8 cellular contexts compared by ENCODE assay signal in genomic region chr20:3798908-3799248, GRCh38. TPM values are rescaled to one million over a fixed set of nuclear protein-coding genes. Genes with fewer than 3 reads are reported as not detected.
DNase-seq lines count a peak whose midpoint lies in the region; ATAC-seq and TF ChIP-seq lines count a peak whose summit lies in the region.

No MANE protein-coding gene starts in this region.

- no peaks in the 10 kb centered on the region for H3K27me3 ChIP-seq in BLaER1
- no peaks in the 10 kb centered on the region for H3K27me3 ChIP-seq in IMR-90 (ENCODE audit: control insufficient read depth, insufficient read depth, low read length)

- TF ChIP-seq POLR2A in IMR-90 (IDR thresholded peaks at IDR 0.05; ENCODE audit: low read depth, low read length): no peak

- H4K8ac ChIP-seq in IMR-90 (ENCODE audit: low read depth in 2 of 2, low read length in 2 of 2): no peak overlapping the region

- H3K36me3 Mint-ChIP-seq in central memory CD8-positive, alpha-beta T cell (ENCODE audit: insufficient read depth): peaks cover 58% of the 10 kb centered on the region
- peaks cover 14% of the 10 kb centered on the region for H3K36me3 Mint-ChIP-seq in natural killer cell

- H3K23ac ChIP-seq in IMR-90 (ENCODE audit: low read depth, low read length): peak overlapping the region; percentile 49

- no peak overlapping the region for H2AFZ ChIP-seq in IMR-90 (replicated peaks; ENCODE audit: low read length, poor library complexity)

- H4K20me1 ChIP-seq in BLaER1: peaks cover 7% of the 10 kb centered on the region; the same call in 1 of the 2 replicates
- H4K20me1 ChIP-seq in IMR-90 (ENCODE audit: insufficient read depth, low read length): no peaks in the 10 kb centered on the region

- no CpG with 5 or more reads among the region's 3 CpGs for WGBS in IMR-90 (ENCODE audit: extremely low coverage in 2 of 2, insufficient read length in 1 of 2), 2 experiments

- H3K9ac ChIP-seq in BLaER1: no peak overlapping the region
- H3K9ac ChIP-seq in IMR-90 (ENCODE audit: low read depth, low read length): no peak overlapping the region

- TF ChIP-seq CTCF in IMR-90 (conservative IDR thresholded peaks at IDR 0.05; ENCODE audit: low read depth, low read length): no peak
- TF ChIP-seq CTCF in natural killer cell (IDR thresholded peaks at IDR 0.05): no peak

- H2BK5ac ChIP-seq in IMR-90 (ENCODE audit: low read depth, low read length, poor library complexity, severe bottlenecking): no peak overlapping the region

- no peak overlapping the region for H4K5ac ChIP-seq in IMR-90 (ENCODE audit: low read depth, low read length)

- in situ Hi-C loops in IMR-90 (cut with MboI; ENCODE audit: low sequenced_read_pairs): no loop called here

- peaks cover 68% of the 10 kb centered on the region for H3K4me1 Mint-ChIP-seq in central memory CD8-positive, alpha-beta T cell
- peaks cover 30 to 65% of the 10 kb centered on the region in 2 donors for H3K4me1 Mint-ChIP-seq in natural killer cell

- H3K9me1 ChIP-seq in IMR-90 (ENCODE audit: insufficient read depth, low read length): peaks cover 24% of the 10 kb centered on the region

- H3K4me1 ChIP-seq in BLaER1 (peaks cover 79% of the 10 kb centered on the region), IMR-90 (ENCODE audit: control insufficient read depth, insufficient read depth, low read length) (peaks cover 26% of the 10 kb centered on the region)

- ATAC-seq in IMR-90 (ENCODE audit: low read depth) (no peak), natural killer cell (no peak), GM21360 (IDR thresholded peaks at IDR 0.05; ENCODE audit: unreplicated experiment) (no peak), HG02938 (IDR thresholded peaks at IDR 0.05; ENCODE audit: unreplicated experiment) (no peak)
- ATAC-seq in central memory CD8-positive, alpha-beta T cell (replicated peaks; ENCODE audit: extremely low read depth, poor library complexity, severe bottlenecking): no peak

- no peaks in the 10 kb centered on the region for H3K27me3 Mint-ChIP-seq in central memory CD8-positive, alpha-beta T cell
- no peaks in the 10 kb centered on the region for H3K27me3 Mint-ChIP-seq in natural killer cell (ENCODE audit: low read depth in 2 of 2)

- peak overlapping the region; percentile 95 for H3K27ac Mint-ChIP-seq in central memory CD8-positive, alpha-beta T cell (ENCODE audit: low read depth)
- peak overlapping the region; percentile 96 for H3K27ac Mint-ChIP-seq in natural killer cell

- H3K79me1 ChIP-seq in IMR-90 (ENCODE audit: low read depth in 1 of 2, low read length in 2 of 2): peaks cover 41 to 85% of the 10 kb centered on the region in 2 experiments

- H2BK15ac ChIP-seq in IMR-90 (ENCODE audit: low read depth, low read length): no peak overlapping the region

- dilution Hi-C loops in IMR-90 (cut with HindIII; ENCODE audit: low sequenced_read_pairs, unreplicated experiment): no loop called here

- DNase-seq in IMR-90: no peak
- DNase-seq in central memory CD8-positive, alpha-beta T cell (ENCODE audit: low spot score in 2 of 2): no peak
- DNase-seq in natural killer cell: no peak
- no peak for DNase-seq in NCI-H2107 (lab: John Stamatoyannopoulos, UW)
- DNase-seq in NCI-H2107 treated with DMSO at 0.1 percent for 48 hours (lab: John Stamatoyannopoulos, UW; ENCODE audit: unreplicated experiment): no peak

- H3K4me3 Mint-ChIP-seq in central memory CD8-positive, alpha-beta T cell: peak overlapping the region; percentile 99
- peak overlapping the region; percentile 97 for H3K4me3 Mint-ChIP-seq in natural killer cell

- H4K91ac ChIP-seq in IMR-90 (ENCODE audit: insufficient read depth, low read depth, low read length): no peak overlapping the region; the same call in 1 of the 2 replicates

- POLR2A ChIA-PET in IMR-90 (lab: Charles Lee; ENCODE audit: unreplicated experiment): no interaction called here

- H3K56ac ChIP-seq in IMR-90 (ENCODE audit: extremely low read depth, insufficient read depth, low read length): peak overlapping the region; percentile 13; the same call in 1 of the 2 replicates

- H3K36me3 ChIP-seq in BLaER1 (peaks cover 56% of the 10 kb centered on the region), IMR-90 (ENCODE audit: control insufficient read depth, insufficient read depth, low read length) (peaks cover 48% of the 10 kb centered on the region)

- H3K4me3 ChIP-seq in BLaER1 (no peak overlapping the region), IMR-90 (ENCODE audit: insufficient read depth, low read depth, low read length) (no peak overlapping the region)

- 0 out of 2 replicates have a peak overlapping the region, but pooled peaks have one; percentile 65 for H3K27ac ChIP-seq in BLaER1
- peak overlapping the region; percentile 20; the same call in 1 of the 2 replicates for H3K27ac ChIP-seq in IMR-90 (ENCODE audit: insufficient read depth, low read length)

- TF ChIP-seq RAD21 in IMR-90 (IDR thresholded peaks at IDR 0.05; ENCODE audit: low read length): no peak

- H2BK120ac ChIP-seq in IMR-90 (ENCODE audit: low read depth, low read length): no peak overlapping the region; the same call in 1 of the 2 replicates

- H3K14ac ChIP-seq in IMR-90 (replicated peaks; ENCODE audit: low read depth, low read length): 0 out of 2 replicates have a peak overlapping the region, but pooled peaks have one; percentile 63

- no peaks in the 10 kb centered on the region for H3K9me3 Mint-ChIP-seq in central memory CD8-positive, alpha-beta T cell
- H3K9me3 Mint-ChIP-seq in natural killer cell: no peaks in the 10 kb centered on the region

- H3K4ac ChIP-seq in IMR-90 (ENCODE audit: low read depth, low read length): peak overlapping the region; percentile 62

- BruUV-seq in IMR-90 (replicated peaks; lab: Mats Ljungman, UMichigan): no TSS peak

- CTCF ChIA-PET in IMR-90 (lab: Yijun Ruan, JAX): no interaction called here

- peak overlapping the region; percentile 21 for H2AK9ac ChIP-seq in IMR-90 (replicated peaks; ENCODE audit: low read depth, low read length, poor library complexity)

- H3K4me2 ChIP-seq in BLaER1: peak overlapping the region; percentile 97
- H3K4me2 ChIP-seq in IMR-90 (ENCODE audit: low read depth, low read length): no peak overlapping the region; the same call in 1 of the 2 replicates

- H2BK20ac ChIP-seq in IMR-90 (ENCODE audit: low read depth, low read length): no peak overlapping the region

- no peaks in the 10 kb centered on the region for H3K9me3 ChIP-seq in BLaER1
- no peaks in the 10 kb centered on the region for H3K9me3 ChIP-seq in IMR-90 (ENCODE audit: control insufficient read depth, insufficient read depth, low read length)

- intact Hi-C loops in IMR-90 (cut with micrococcal nuclease): loop anchor here (2.0 kb wide), 1 partner anchor 14 kb away; no protein-coding TSS in a partner anchor
- intact Hi-C loops in natural killer cell (cut with micrococcal nuclease): loop anchor here (5.0 kb wide), 1 partner anchor 48 kb away; the partner anchor contains the start of gene MAVS

- H2AK5ac ChIP-seq in IMR-90 (ENCODE audit: low read depth, low read length): peak overlapping the region; percentile 43; the same call in 1 of the 2 replicates

- H3K18ac ChIP-seq in IMR-90 (ENCODE audit: low read depth, low read length): no peak overlapping the region

TF ChIP-seq in IMR-90, 13 proteins besides CTCF, POLR2A, EP300 and RAD21:
- no peak for TF ChIP-seq FOS (IDR thresholded peaks at IDR 0.05; ENCODE audit: low read depth, low read length)
- TF ChIP-seq MXI1 (IDR thresholded peaks at IDR 0.05; ENCODE audit: borderline replicate concordance, low read depth, low read length): no peak
- TF ChIP-seq CEBPB (IDR thresholded peaks at IDR 0.05; ENCODE audit: low read depth, low read length): no peak
- no peak for TF ChIP-seq USF2 (IDR thresholded peaks at IDR 0.05; ENCODE audit: low read depth, low read length)

RNA-seq across cellular contexts. Expression of gene CDC25B, which starts 2.8 kb away (rescaled TPM):
- 14.5 and 14.7 TPM in 2 replicates for total RNA-seq in IMR-90 (2012; rRNA removed)
- polyA plus RNA-seq in IMR-90 (2012; rRNA removed): 50.5 and 59.8 TPM in 2 replicates
- 35.2 and 48.2 TPM in 2 replicates for polyA plus RNA-seq in IMR-90 (2012; cell fraction: cytosol; rRNA removed)
- polyA plus RNA-seq in IMR-90 (2012; cell fraction: nucleus; rRNA removed; ENCODE audit: low replicate concordance): 165 TPM in 2 replicates
- total RNA-seq in natural killer cell: 100 to 1,000 TPM; 123 to 147 (median 143) TPM

RNA-seq across cellular contexts. Expression of gene CENPB, which starts 12.3 kb away (rescaled TPM):
- total RNA-seq in IMR-90 (2012; rRNA removed): 59.1 and 72.2 TPM in 2 replicates
- polyA plus RNA-seq in IMR-90 (2012; rRNA removed): 45.7 and 49.3 TPM in 2 replicates
- polyA plus RNA-seq in IMR-90 (2012; cell fraction: cytosol; rRNA removed): 37.2 and 44.3 TPM in 2 replicates
- polyA plus RNA-seq in IMR-90 (2012; cell fraction: nucleus; rRNA removed; ENCODE audit: low replicate concordance): 18.7 and 35.4 TPM in 2 replicates
- total RNA-seq in natural killer cell: 10 to 100 TPM; 46.7 to 62.6 (median 55.4) TPM

RNA-seq across cellular contexts. Expression of gene SPEF1, which starts 17.6 kb away (rescaled TPM):
- total RNA-seq in IMR-90 (2012; rRNA removed): under 0.01 TPM in 1 of 2 replicates, not detected in the other
- polyA plus RNA-seq in IMR-90 (2012; rRNA removed): 0.15 and 0.26 TPM in 2 replicates
- 0.30 and 0.54 TPM in 2 replicates for polyA plus RNA-seq in IMR-90 (2012; cell fraction: cytosol; rRNA removed)
- polyA plus RNA-seq in IMR-90 (2012; cell fraction: nucleus; rRNA removed; ENCODE audit: low replicate concordance): 0.58 and 0.99 TPM in 2 replicates
- total RNA-seq in natural killer cell: under 1 TPM in 1 of 3 donors, not detected in 2; 0.23 TPM

RNA-seq across cellular contexts. Expression of gene AP5S1, which starts 21.5 kb away (rescaled TPM):
- total RNA-seq in IMR-90 (2012; rRNA removed) (11.4 and 11.7 TPM in 2 replicates), natural killer cell (10 to 100 TPM in 2 of 3 donors, 1 to 10 TPM in 1; 7.9 to 12.3 (median 12.1) TPM)
- polyA plus RNA-seq in IMR-90 (2012; rRNA removed): 10.1 and 12.5 TPM in 2 replicates
- polyA plus RNA-seq in IMR-90 (2012; cell fraction: cytosol; rRNA removed): 10.6 and 20.2 TPM in 2 replicates
- 6.5 and 12.1 TPM in 2 replicates for polyA plus RNA-seq in IMR-90 (2012; cell fraction: nucleus; rRNA removed; ENCODE audit: low replicate concordance)

RNA-seq across cellular contexts. Expression of gene ADISSP, which starts 31.3 kb away (rescaled TPM):
- 31.4 and 31.9 TPM in 2 replicates for total RNA-seq in IMR-90 (2012; rRNA removed)
- polyA plus RNA-seq in IMR-90 (2012; rRNA removed): 58.2 and 65.0 TPM in 2 replicates
- polyA plus RNA-seq in IMR-90 (2012; cell fraction: cytosol; rRNA removed): 75.4 and 85.6 TPM in 2 replicates
- polyA plus RNA-seq in IMR-90 (2012; cell fraction: nucleus; rRNA removed; ENCODE audit: low replicate concordance): 17.7 and 47.7 TPM in 2 replicates
- total RNA-seq in natural killer cell: 10 to 100 TPM; 10.1 to 13.5 (median 12.3) TPM
